ENCODE assay signal across 20 cellular contexts in the genomic region with DNA sequence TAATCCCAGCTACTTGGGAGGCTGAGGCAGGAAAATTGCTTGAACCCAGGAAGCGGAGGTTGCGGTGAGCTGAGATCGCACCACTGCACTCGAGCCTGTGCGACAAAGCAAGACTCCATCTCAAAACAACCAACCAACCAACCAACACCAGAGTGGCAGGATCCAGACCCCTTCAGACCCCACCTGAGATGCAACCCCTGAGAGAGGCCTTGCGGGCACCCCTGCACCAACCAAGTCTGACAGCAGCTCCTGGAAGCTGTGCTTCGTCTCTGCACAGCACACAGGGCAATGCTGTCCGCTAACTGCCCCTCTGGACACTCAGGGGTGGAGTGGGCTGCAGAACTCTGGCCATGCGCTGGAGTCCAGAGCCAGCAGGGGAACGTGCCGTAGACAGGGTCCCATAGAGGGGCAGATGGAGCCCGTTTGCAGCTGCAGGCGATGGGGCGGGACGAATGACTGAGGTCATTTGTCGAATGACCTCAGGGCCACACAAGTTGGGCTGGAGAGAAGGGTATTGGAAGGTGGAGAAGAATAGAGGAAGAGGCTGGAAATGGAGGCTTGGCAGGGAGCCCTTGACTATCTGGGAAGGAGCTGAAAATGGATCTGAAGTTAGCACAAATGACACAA.
DNase-seq lines count a peak whose midpoint lies in the region; ATAC-seq and TF ChIP-seq lines count a peak whose summit lies in the region.
"Had no signal": no experiment of that assay in that cellular context is flagged by ENCODE, and none has a peak within 500 bp of the region (broad histone marks: within the 10 kb centered on the region; RNA-seq: fewer than 3 reads in every experiment).

No MANE protein-coding gene starts in this region.

- ATAC-seq in sciatic nerve, result peak; percentile 56
- no peak for ATAC-seq in GM18502 (IDR thresholded peaks at IDR 0.05; ENCODE audit: poor library complexity, unreplicated experiment)
- ATAC-seq: A549, GM23338 had no signal

- no peak overlapping the region for H2AFZ ChIP-seq in MM.1S (ENCODE audit: low read length)
- H2AFZ ChIP-seq: GM23338 had no signal

- H3K9ac ChIP-seq in BLaER1 (no peak overlapping the region), MM.1S (ENCODE audit: low read length) (no peak overlapping the region)
- H3K9ac ChIP-seq: BLaER1 treated with 17β-estradiol and CSF1 and Interleukin-3, amounts not matched to agents 10 nM and 100 nM had no signal

- H3K4me3 ChIP-seq in BLaER1, result no peak overlapping the region
- no peak overlapping the region for H3K4me3 ChIP-seq in adrenal gland
- H3K4me3 ChIP-seq in MM.1S (ENCODE audit: low read length), result no peak overlapping the region
- H3K4me3 ChIP-seq: A549; BLaER1 treated with 17β-estradiol and CSF1 and Interleukin-3, amounts not matched to agents 10 nM and 100 nM; GM23338 had no signal

- H3K27me3 Mint-ChIP-seq in nephron progenitor cell (ENCODE audit: low read depth, poor library complexity), result peaks cover 27% of the 10 kb centered on the region

- no peaks in the 10 kb centered on the region for H3K9me2 ChIP-seq in MM.1S (replicated peaks; ENCODE audit: insufficient read depth, low read length)

- no peaks in the 10 kb centered on the region for H3K9me3 ChIP-seq in BLaER1
- H3K9me3 ChIP-seq in adrenal gland (replicated peaks in 1 of 3), result no peaks in the 10 kb centered on the region
- no peaks in the 10 kb centered on the region for H3K9me3 ChIP-seq in MM.1S (replicated peaks; ENCODE audit: insufficient read depth, low read length)
- H3K9me3 ChIP-seq: A549; BLaER1 treated with 17β-estradiol and CSF1 and Interleukin-3, amounts not matched to agents 10 nM and 100 nM had no signal

- 62 to 76% (median 67%) methylated on average over 15 to 16 of the region's 16 CpGs for WGBS in adrenal gland, 4 donors

- H4K20me1 ChIP-seq in BLaER1, result peaks cover 1% of the 10 kb centered on the region; the same call in 1 of the 2 replicates
- H4K20me1 ChIP-seq in MM.1S (ENCODE audit: insufficient read depth, low read length), result no peaks in the 10 kb centered on the region

- H3K27me3 ChIP-seq in BLaER1, result peaks cover 18% of the 10 kb centered on the region; the same call in 1 of the 2 replicates
- no peaks in the 10 kb centered on the region for H3K27me3 ChIP-seq in adrenal gland
- peaks cover 88% of the 10 kb centered on the region for H3K27me3 ChIP-seq in MM.1S (replicated peaks; ENCODE audit: insufficient read depth, low read length)

- intact Hi-C loops in adrenal gland (cut with DNase I) (no loop called here), sciatic nerve (cut with DNase I) (no loop called here)

- TF ChIP-seq CTCF in adrenal gland (IDR thresholded peaks at IDR 0.05), result no peak
- no peak for TF ChIP-seq CTCF in nephron progenitor cell (IDR thresholded peaks at IDR 0.05)
- no peak for TF ChIP-seq CTCF in MM.1S (IDR thresholded peaks at IDR 0.05; ENCODE audit: low read length)
- no peak for TF ChIP-seq CTCF in GM10266 (IDR thresholded peaks at IDR 0.05; ENCODE audit: control insufficient read depth, insufficient read depth, low read depth, missing control alignments)

- no peaks in the 10 kb centered on the region for H3F3A ChIP-seq in MM.1S (ENCODE audit: insufficient read depth, low read length)

- H3K36me3 ChIP-seq in BLaER1 (no peaks in the 10 kb centered on the region), adrenal gland (replicated peaks in 1 of 2) (no peaks in the 10 kb centered on the region), MM.1S (replicated peaks; ENCODE audit: insufficient read depth, low read length) (no peaks in the 10 kb centered on the region)
- H3K36me3 ChIP-seq: BLaER1 treated with 17β-estradiol and CSF1 and Interleukin-3, amounts not matched to agents 10 nM and 100 nM had no signal

- H3K4me3 Mint-ChIP-seq in nephron progenitor cell, result no peak overlapping the region
- H3K4me3 Mint-ChIP-seq: CD8-positive, alpha-beta memory T cell; GM23338 had no signal

- H3K79me2 ChIP-seq in MM.1S (ENCODE audit: low read length), result no peaks in the 10 kb centered on the region

- H3K4me1 ChIP-seq in BLaER1 (peaks cover 51% of the 10 kb centered on the region), adrenal gland (replicated peaks in 1 of 2) (peaks cover 25 to 28% of the 10 kb centered on the region in 2 donors), MM.1S (ENCODE audit: low read length) (no peaks in the 10 kb centered on the region)
- H3K4me1 ChIP-seq: A549 had no signal

- H3K9me3 Mint-ChIP-seq in nephron progenitor cell, result no peaks in the 10 kb centered on the region
- H3K9me3 Mint-ChIP-seq: CD8-positive, alpha-beta memory T cell; GM23338 had no signal

- TF ChIP-seq POLR2A in adrenal gland (IDR thresholded peaks at IDR 0.05), result no peak

- no peak overlapping the region for H3K27ac ChIP-seq in BLaER1
- H3K27ac ChIP-seq in adrenal gland, result peak overlapping the region in 4 of 5 donors; percentile 44 to 81 (median 78)
- H3K27ac ChIP-seq in MM.1S (ENCODE audit: low read length), result no peak overlapping the region
- H3K27ac ChIP-seq: 22Rv1; A549; BLaER1 treated with 17β-estradiol and CSF1 and Interleukin-3, amounts not matched to agents 10 nM and 100 nM had no signal

- peak overlapping the region; percentile 29 for H3K27ac Mint-ChIP-seq in nephron progenitor cell
- H3K27ac Mint-ChIP-seq: CD8-positive, alpha-beta memory T cell; GM23338 had no signal

- peaks cover 36% of the 10 kb centered on the region for H3K4me1 Mint-ChIP-seq in nephron progenitor cell
- H3K4me1 Mint-ChIP-seq: CD8-positive, alpha-beta memory T cell had no signal

- H3K4me2 ChIP-seq in BLaER1, result peak overlapping the region; percentile 34; the same call in 1 of the 2 replicates
- no peak overlapping the region for H3K4me2 ChIP-seq in MM.1S (ENCODE audit: low read depth, low read length)
- H3K4me2 ChIP-seq: A549, GM23338 had no signal

- DNase-seq in adrenal gland, result peak in 4 of 7 donors; percentile 26 to 49 (median 32)
- DNase-seq in nephron progenitor cell, result peak; percentile 38
- no peak for DNase-seq in sciatic nerve (ENCODE audit: low spot score)
- no peak for DNase-seq in MM.1S
- no peak for DNase-seq in GM10266 (ENCODE audit: extremely low spot score)
- DNase-seq: AML-193; CD8-positive, alpha-beta memory T cell; COR-L47; DMS 273 treated with DMSO at 0.1 percent for 48 hours; DMS53; DND-41; EL; HCEC 1CT; IMR-90 had no signal

- H3K36me3 Mint-ChIP-seq in nephron progenitor cell (ENCODE audit: low read depth), result no peaks in the 10 kb centered on the region
- H3K36me3 Mint-ChIP-seq: CD8-positive, alpha-beta memory T cell had no signal

Comparison
In these comparisons a context has a peak if more than half of its experiments do, and no peak if none do; other contexts are left out.
1. H3K27ac ChIP-seq: peak in adrenal gland (4 of 5); none in BLaER1 (single experiment) and MM.1S (single experiment).
2. DNase-seq: peak in adrenal gland (4 of 7) and nephron progenitor cell (single experiment); none in sciatic nerve (single experiment), MM.1S (single experiment) and GM10266 (single experiment).